Comparison of ENCODE assay signal across 1 cellular context in the genomic region with DNA sequence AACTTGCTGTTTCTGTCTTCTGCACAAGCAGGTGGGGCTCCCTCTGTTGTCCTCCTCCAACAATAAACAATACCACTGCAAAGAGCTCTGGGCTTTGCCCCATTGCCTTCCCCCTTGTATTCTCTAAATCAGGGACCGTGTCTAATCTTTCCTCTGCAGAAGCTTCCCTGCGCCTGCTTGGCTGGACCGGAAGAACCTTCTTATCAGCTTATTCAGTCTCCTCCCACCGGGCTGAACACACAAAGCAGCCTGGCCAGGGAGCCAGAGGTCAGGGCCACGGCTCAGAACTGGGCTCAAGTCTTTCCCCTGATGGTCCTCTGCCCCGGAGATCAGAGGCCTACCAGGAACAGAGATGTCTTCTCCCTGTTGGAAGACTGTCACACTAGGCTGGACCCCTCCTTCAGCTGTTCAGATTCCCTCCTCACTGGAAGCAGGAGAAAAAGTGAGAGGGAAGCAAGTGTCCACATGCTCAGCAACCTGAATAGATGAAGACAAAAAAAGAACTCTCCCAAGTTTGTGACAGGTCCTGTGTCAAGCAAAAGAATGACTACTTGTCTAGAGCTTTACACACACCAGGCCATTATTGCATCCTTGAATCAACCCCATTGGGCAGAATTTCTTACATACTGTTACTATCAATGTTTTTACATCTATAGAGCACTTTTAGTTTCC.
TF ChIP-seq lines count a peak whose summit lies in the region.

No MANE protein-coding gene starts in this region.

TF ChIP-seq in HEK293, 187 proteins besides CTCF, POLR2A, EP300 and RAD21 (continued from another document):
- TF ChIP-seq ZNF19 (tag by site-specific recombination; IDR thresholded peaks at IDR 0.05; ENCODE audit: low read depth): no peak
- TF ChIP-seq ZNF654 (tag by site-specific recombination; IDR thresholded peaks at IDR 0.05; ENCODE audit: low read depth): no peak
- no peak for TF ChIP-seq ZNF292 (tag by site-specific recombination; IDR thresholded peaks at IDR 0.05; ENCODE audit: borderline replicate concordance, low read depth)
- TF ChIP-seq, protein P1, sequence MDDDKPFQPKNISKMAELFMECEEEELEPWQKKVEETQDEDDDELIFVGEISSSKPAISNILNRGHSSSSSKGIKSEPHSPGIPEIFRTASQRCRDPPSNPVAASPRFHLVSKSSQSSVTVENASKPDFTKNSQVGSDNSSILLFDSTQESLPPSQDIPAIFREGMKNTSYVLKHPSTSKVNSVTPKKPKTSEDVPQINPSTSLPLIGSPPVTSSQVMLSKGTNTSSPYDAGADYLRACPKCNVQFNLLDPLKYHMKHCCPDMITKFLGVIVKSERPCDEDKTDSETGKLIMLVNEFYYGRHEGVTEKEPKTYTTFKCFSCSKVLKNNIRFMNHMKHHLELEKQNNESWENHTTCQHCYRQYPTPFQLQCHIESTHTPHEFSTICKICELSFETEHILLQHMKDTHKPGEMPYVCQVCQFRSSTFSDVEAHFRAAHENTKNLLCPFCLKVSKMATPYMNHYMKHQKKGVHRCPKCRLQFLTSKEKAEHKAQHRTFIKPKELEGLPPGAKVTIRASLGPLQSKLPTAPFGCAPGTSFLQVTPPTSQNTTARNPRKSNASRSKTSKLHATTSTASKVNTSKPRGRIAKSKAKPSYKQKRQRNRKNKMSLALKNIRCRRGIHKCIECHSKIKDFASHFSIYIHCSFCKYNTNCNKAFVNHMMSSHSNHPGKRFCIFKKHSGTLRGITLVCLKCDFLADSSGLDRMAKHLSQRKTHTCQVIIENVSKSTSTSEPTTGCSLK (tag by site-specific recombination; IDR thresholded peaks at IDR 0.05): no peak
- TF ChIP-seq ZNF416 (tag by site-specific recombination; IDR thresholded peaks at IDR 0.05): no peak
- TF ChIP-seq, protein P2, sequence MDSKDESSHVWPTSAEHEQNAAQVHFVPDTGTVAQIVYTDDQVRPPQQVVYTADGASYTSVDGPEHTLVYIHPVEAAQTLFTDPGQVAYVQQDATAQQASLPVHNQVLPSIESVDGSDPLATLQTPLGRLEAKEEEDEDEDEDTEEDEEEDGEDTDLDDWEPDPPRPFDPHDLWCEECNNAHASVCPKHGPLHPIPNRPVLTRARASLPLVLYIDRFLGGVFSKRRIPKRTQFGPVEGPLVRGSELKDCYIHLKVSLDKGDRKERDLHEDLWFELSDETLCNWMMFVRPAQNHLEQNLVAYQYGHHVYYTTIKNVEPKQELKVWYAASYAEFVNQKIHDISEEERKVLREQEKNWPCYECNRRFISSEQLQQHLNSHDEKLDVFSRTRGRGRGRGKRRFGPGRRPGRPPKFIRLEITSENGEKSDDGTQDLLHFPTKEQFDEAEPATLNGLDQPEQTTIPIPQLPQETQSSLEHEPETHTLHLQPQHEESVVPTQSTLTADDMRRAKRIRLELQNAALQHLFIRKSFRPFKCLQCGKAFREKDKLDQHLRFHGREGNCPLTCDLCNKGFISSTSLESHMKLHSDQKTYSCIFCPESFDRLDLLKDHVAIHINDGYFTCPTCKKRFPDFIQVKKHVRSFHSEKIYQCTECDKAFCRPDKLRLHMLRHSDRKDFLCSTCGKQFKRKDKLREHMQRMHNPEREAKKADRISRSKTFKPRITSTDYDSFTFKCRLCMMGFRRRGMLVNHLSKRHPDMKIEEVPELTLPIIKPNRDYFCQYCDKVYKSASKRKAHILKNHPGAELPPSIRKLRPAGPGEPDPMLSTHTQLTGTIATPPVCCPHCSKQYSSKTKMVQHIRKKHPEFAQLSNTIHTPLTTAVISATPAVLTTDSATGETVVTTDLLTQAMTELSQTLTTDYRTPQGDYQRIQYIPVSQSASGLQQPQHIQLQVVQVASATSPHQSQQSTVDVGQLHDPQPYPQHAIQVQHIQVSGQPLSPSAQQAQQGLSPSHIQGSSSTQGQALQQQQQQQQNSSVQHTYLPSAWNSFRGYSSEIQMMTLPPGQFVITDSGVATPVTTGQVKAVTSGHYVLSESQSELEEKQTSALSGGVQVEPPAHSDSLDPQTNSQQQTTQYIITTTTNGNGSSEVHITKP (tag by site-specific recombination; IDR thresholded peaks at IDR 0.05): no peak
- TF ChIP-seq, protein P3, sequence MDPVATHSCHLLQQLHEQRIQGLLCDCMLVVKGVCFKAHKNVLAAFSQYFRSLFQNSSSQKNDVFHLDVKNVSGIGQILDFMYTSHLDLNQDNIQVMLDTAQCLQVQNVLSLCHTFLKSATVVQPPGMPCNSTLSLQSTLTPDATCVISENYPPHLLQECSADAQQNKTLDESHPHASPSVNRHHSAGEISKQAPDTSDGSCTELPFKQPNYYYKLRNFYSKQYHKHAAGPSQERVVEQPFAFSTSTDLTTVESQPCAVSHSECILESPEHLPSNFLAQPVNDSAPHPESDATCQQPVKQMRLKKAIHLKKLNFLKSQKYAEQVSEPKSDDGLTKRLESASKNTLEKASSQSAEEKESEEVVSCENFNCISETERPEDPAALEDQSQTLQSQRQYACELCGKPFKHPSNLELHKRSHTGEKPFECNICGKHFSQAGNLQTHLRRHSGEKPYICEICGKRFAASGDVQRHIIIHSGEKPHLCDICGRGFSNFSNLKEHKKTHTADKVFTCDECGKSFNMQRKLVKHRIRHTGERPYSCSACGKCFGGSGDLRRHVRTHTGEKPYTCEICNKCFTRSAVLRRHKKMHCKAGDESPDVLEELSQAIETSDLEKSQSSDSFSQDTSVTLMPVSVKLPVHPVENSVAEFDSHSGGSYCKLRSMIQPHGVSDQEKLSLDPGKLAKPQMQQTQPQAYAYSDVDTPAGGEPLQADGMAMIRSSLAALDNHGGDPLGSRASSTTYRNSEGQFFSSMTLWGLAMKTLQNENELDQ (tag by site-specific recombination; IDR thresholded peaks at IDR 0.05; ENCODE audit: low read depth): no peak
- TF ChIP-seq, protein P4, sequence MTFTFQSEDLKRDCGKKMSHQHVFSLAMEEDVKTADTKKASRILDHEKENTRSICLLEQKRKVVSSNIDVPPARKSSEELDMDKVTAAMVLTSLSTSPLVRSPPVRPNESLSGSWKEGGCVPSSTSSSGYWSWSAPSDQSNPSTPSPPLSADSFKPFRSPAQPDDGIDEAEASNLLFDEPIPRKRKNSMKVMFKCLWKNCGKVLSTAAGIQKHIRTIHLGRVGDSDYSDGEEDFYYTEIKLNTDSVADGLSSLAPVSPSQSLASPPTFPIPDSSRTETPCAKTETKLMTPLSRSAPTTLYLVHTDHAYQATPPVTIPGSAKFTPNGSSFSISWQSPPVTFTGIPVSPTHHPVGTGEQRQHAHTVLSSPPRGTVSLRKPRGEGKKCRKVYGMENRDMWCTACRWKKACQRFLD (tag by site-specific recombination; IDR thresholded peaks at IDR 0.05): no peak
- no peak for TF ChIP-seq ZBTB8A (tag by site-specific recombination; IDR thresholded peaks at IDR 0.05)
- TF ChIP-seq ZNF776 (tag by site-specific recombination; IDR thresholded peaks at IDR 0.05; ENCODE audit: borderline replicate concordance): no peak
- TF ChIP-seq ZNF473 (tag by site-specific recombination; IDR thresholded peaks at IDR 0.05): no peak
- no peak for TF ChIP-seq TCF7L2 (IDR thresholded peaks at IDR 0.05; ENCODE audit: borderline replicate concordance, low read depth, low read length)
- no peak for TF ChIP-seq ZNF350 (tag by site-specific recombination; IDR thresholded peaks at IDR 0.05)
- TF ChIP-seq ZNF785 (tag by site-specific recombination; IDR thresholded peaks at IDR 0.05): no peak
- no peak for TF ChIP-seq REPIN1 (tag by site-specific recombination; IDR thresholded peaks at IDR 0.05; ENCODE audit: low read depth)
- TF ChIP-seq ZNF37A (tag by site-specific recombination; IDR thresholded peaks at IDR 0.05): no peak
- TF ChIP-seq ZNF341 (tag by site-specific recombination; IDR thresholded peaks at IDR 0.05; ENCODE audit: low read depth): peak; percentile 13; the same call in 1 of the 2 replicates
- no peak for TF ChIP-seq ZNF24 (tag by site-specific recombination; IDR thresholded peaks at IDR 0.05)
- TF ChIP-seq KLF1 (tag by site-specific recombination; IDR thresholded peaks at IDR 0.05): no peak
- TF ChIP-seq MZF1 (tag by site-specific recombination; IDR thresholded peaks at IDR 0.05; ENCODE audit: borderline replicate concordance): no peak
- TF ChIP-seq SP7 (tag by site-specific recombination; IDR thresholded peaks at IDR 0.05): no peak
